8 cellular contexts compared by ENCODE assay signal in genomic region chr6:31580446-31580755, GRCh38. TPM values are rescaled to one million over a fixed set of nuclear protein-coding genes. Genes with fewer than 3 reads are reported as not detected.
DNase-seq lines count a peak whose midpoint lies in the region; ATAC-seq and TF ChIP-seq lines count a peak whose summit lies in the region.

No MANE protein-coding gene starts in this region.

- intact Hi-C loops in Caco-2 (cut with micrococcal nuclease; ENCODE audit: unreplicated experiment): no loop called here
- intact Hi-C loops in OCI-LY7 (cut with micrococcal nuclease; ENCODE audit: unreplicated experiment): loop anchor here (10.0 kb wide), 1 partner anchor 176 kb away; the partner anchor contains the start of gene MICA
- intact Hi-C loops in esophagus muscularis mucosa (cut with DNase I): loop anchor here (5.0 kb wide), 1 partner anchor 33 kb away; the partner anchor contains the start of genes ATP6V1G2 and NFKBIL1

- H3K4me3 Mint-ChIP-seq in Caco-2 (ENCODE audit: unreplicated experiment): peak overlapping the region; percentile 97

- CTCF ChIA-PET in Caco-2 (lab: Charles Lee) (interaction anchor here (0.6 to 7.2 kb wide), 4 partner anchors 13 to 189 kb away, joined by 3 to 80 read pairs (median 4); partner anchors contain the start of gene NCR3), OCI-LY7 (lab: Charles Lee; ENCODE audit: unreplicated experiment) (interaction anchor here (1.3 to 4.4 kb wide), 2 partner anchors 17 to 32 kb away, joined by 3 to 27 read pairs; no protein-coding TSS in a partner anchor)

- H3K27me3 ChIP-seq in Caco-2 (replicated peaks; ENCODE audit: control insufficient read depth, insufficient read depth, low read length) (no peaks in the 10 kb centered on the region), esophagus muscularis mucosa (no peaks in the 10 kb centered on the region), parathyroid adenoma (ENCODE audit: control insufficient read depth, insufficient read depth, low read length) (no peaks in the 10 kb centered on the region)

- H3K36me3 ChIP-seq in Caco-2 (ENCODE audit: control insufficient read depth, insufficient read depth, low read length) (no peaks in the 10 kb centered on the region), OCI-LY7 (ENCODE audit: insufficient read depth, low read length) (peaks cover 13% of the 10 kb centered on the region; the same call in 1 of the 2 replicates), esophagus muscularis mucosa (no peaks in the 10 kb centered on the region), parathyroid adenoma (ENCODE audit: control insufficient read depth, insufficient read depth, low read length) (no peaks in the 10 kb centered on the region)

- no peak overlapping the region for H3K9ac ChIP-seq in parathyroid adenoma

- peaks cover 5% of the 10 kb centered on the region for H3K36me3 Mint-ChIP-seq in Caco-2 (ENCODE audit: insufficient read depth, unreplicated experiment)

- H3K9me3 ChIP-seq in Caco-2 (no peaks in the 10 kb centered on the region), OCI-LY7 (ENCODE audit: low read length) (no peaks in the 10 kb centered on the region), esophagus muscularis mucosa (no peaks in the 10 kb centered on the region), parathyroid adenoma (ENCODE audit: control insufficient read depth, low read length) (no peaks in the 10 kb centered on the region)

- H3K4me3 ChIP-seq in Caco-2 (ENCODE audit: low read depth, low read length) (peak overlapping the region; percentile 80), OCI-LY7 (ENCODE audit: low read depth, low read length, poor library complexity, severe bottlenecking) (peak overlapping the region; percentile 87), esophagus muscularis mucosa (peak overlapping the region; percentile 67 to 86 (median 70)), parathyroid adenoma (ENCODE audit: low read depth, low read length) (peak overlapping the region; percentile 85)

- H3K4me1 ChIP-seq in Caco-2 (peaks cover 3% of the 10 kb centered on the region; the same call in 1 of the 2 replicates), OCI-LY7 (ENCODE audit: insufficient read depth, low read length, poor library complexity, severe bottlenecking) (peaks cover 78% of the 10 kb centered on the region), esophagus muscularis mucosa (peaks cover 17 to 25% (median 22%) of the 10 kb centered on the region in 4 donors), parathyroid adenoma (no peaks in the 10 kb centered on the region)

- TF ChIP-seq CTCF in Caco-2 (IDR thresholded peaks at IDR 0.05; ENCODE audit: insufficient read depth in 1 of 2, low read depth in 1 of 2, low read length in 1 of 2, severe bottlenecking in 1 of 2, unreplicated experiment in 1 of 2) (no peak), OCI-LY7 (conservative IDR thresholded peaks at IDR 0.05; ENCODE audit: low read length) (no peak), esophagus muscularis mucosa (IDR thresholded peaks at IDR 0.05) (no peak), parathyroid adenoma (IDR thresholded peaks at IDR 0.05) (no peak)

- no peaks in the 10 kb centered on the region for H3K27me3 Mint-ChIP-seq in Caco-2 (ENCODE audit: insufficient read depth, unreplicated experiment)

- peaks cover 18% of the 10 kb centered on the region for H3K4me1 Mint-ChIP-seq in Caco-2 (ENCODE audit: low read depth, unreplicated experiment)

- no peak overlapping the region for H2AFZ ChIP-seq in OCI-LY7 (ENCODE audit: low read length)
- H2AFZ ChIP-seq in parathyroid adenoma: peak overlapping the region; percentile 99

- no peaks in the 10 kb centered on the region for H4K20me1 ChIP-seq in OCI-LY7 (ENCODE audit: insufficient read depth, low read length)

- H3K27ac Mint-ChIP-seq in Caco-2 (ENCODE audit: unreplicated experiment): no peak overlapping the region

- TF ChIP-seq POLR2A in esophagus muscularis mucosa (IDR thresholded peaks at IDR 0.05; ENCODE audit: low read depth): no peak

- no peaks in the 10 kb centered on the region for H3K9me2 ChIP-seq in OCI-LY7 (ENCODE audit: insufficient read depth, low read length)

- H3K79me2 ChIP-seq in OCI-LY7 (ENCODE audit: insufficient read depth, low read depth, low read length) (peaks cover 15% of the 10 kb centered on the region; the same call in 1 of the 2 replicates), parathyroid adenoma (no peaks in the 10 kb centered on the region)

- ATAC-seq in GM21381 (IDR thresholded peaks at IDR 0.05; ENCODE audit: unreplicated experiment) (no peak), GM19328 (IDR thresholded peaks at IDR 0.05; ENCODE audit: unreplicated experiment) (no peak)

- H3K9me3 Mint-ChIP-seq in Caco-2 (ENCODE audit: unreplicated experiment): no peaks in the 10 kb centered on the region

- no peak overlapping the region for H3K27ac ChIP-seq in OCI-LY7 (ENCODE audit: low read depth, low read length, poor library complexity, severe bottlenecking)
- H3K27ac ChIP-seq in esophagus muscularis mucosa (replicated peaks in 1 of 4): peak overlapping the region; percentile 77 to 84 (median 80)
- H3K27ac ChIP-seq in parathyroid adenoma: no peak overlapping the region
- no peak overlapping the region for H3K27ac ChIP-seq in caudate nucleus (ENCODE audit: low read depth, low read length)

- WGBS in esophagus muscularis mucosa: 42% methylated on average over 13 of the region's 13 CpGs

- no peak for TF ChIP-seq EP300 in esophagus muscularis mucosa (IDR thresholded peaks at IDR 0.05)

- H3K4me2 ChIP-seq in OCI-LY7 (ENCODE audit: low read length): peak overlapping the region; percentile 88
- peak overlapping the region; percentile 84 for H3K4me2 ChIP-seq in parathyroid adenoma (ENCODE audit: low read length)

- POLR2A ChIA-PET in Caco-2 (lab: Charles Lee): interaction anchor here (1.4 kb wide), 1 partner anchor 39 kb away, joined by 6 read pairs; the partner anchor contains the start of gene DDX39B
- POLR2A ChIA-PET in OCI-LY7 (lab: Charles Lee): interaction anchor here (0.8 to 6.0 kb wide), 4 partner anchors 11 to 63 kb away, joined by 3 to 49 read pairs (median 6); no protein-coding TSS in a partner anchor

- BruUV-seq in Caco-2 (replicated peaks; lab: Mats Ljungman, UMichigan) (no TSS peak), OCI-LY7 (replicated peaks; lab: Mats Ljungman, UMichigan) (no TSS peak)

- no peak for DNase-seq in Caco-2
- no peak for DNase-seq in OCI-LY7 (ENCODE audit: low spot score)
- DNase-seq in esophagus muscularis mucosa (ENCODE audit: extremely low spot score): no peak
- no peak for DNase-seq in caudate nucleus (lab: John Stamatoyannopoulos, UW)
- DNase-seq in SIG-M5 treated with dmso at 0.1 percent for 504 hours (lab: John Stamatoyannopoulos, UW; ENCODE audit: unreplicated experiment): no peak

RNA-seq across cellular contexts. Expression of gene LTB, which starts 1.8 kb away (rescaled TPM):
- total RNA-seq in Caco-2 (2022) (not detected in 2 replicates), OCI-LY7 (2022) (36.9 and 39.2 TPM in 2 replicates), esophagus muscularis mucosa (1 to 10 TPM in 1 of 4 donors, under 1 TPM in 1, not detected in 2; 0.57 to 1.5 TPM)
- total RNA-seq in OCI-LY7 (2014; rRNA removed; shearing (Covaris generic)): 36.5 and 46.8 TPM in 2 replicates

RNA-seq across cellular contexts. Expression of gene TNF, which starts 5.0 kb away (rescaled TPM):
- total RNA-seq in Caco-2 (2022) (not detected in 2 replicates), OCI-LY7 (2022) (2.5 TPM in 2 replicates), esophagus muscularis mucosa (1 to 10 TPM in 1 of 4 donors, under 1 TPM in 1, not detected in 2; 0.17 to 1.5 TPM)
- total RNA-seq in OCI-LY7 (2014; rRNA removed; shearing (Covaris generic)): 1.7 and 3.5 TPM in 2 replicates

RNA-seq across cellular contexts. Expression of gene LST1, which starts 5.7 kb away (rescaled TPM):
- total RNA-seq in Caco-2 (2022) (not detected in 2 replicates), OCI-LY7 (2022) (4.2 and 4.9 TPM in 2 replicates), esophagus muscularis mucosa (1 to 10 TPM; 1.9 to 9.3 (median 6.8) TPM)
- total RNA-seq in OCI-LY7 (2014; rRNA removed; shearing (Covaris generic)): 1.2 and 3.0 TPM in 2 replicates

RNA-seq across cellular contexts. Expression of gene LTA, which starts 8.3 kb away (rescaled TPM):
- total RNA-seq in Caco-2 (2022): not detected in 2 replicates
- total RNA-seq in OCI-LY7 (2014; rRNA removed; shearing (Covaris generic)): 0.98 and 1.1 TPM in 2 replicates
- total RNA-seq in OCI-LY7 (2022): 4.1 and 4.3 TPM in 2 replicates
- not detected for total RNA-seq in esophagus muscularis mucosa

RNA-seq across cellular contexts. Expression of gene NCR3, which starts 12.4 kb away (rescaled TPM):
- total RNA-seq in Caco-2 (2022) (not detected in 2 replicates), OCI-LY7 (2022) (0.74 and 2.0 TPM in 2 replicates), esophagus muscularis mucosa (not detected)
- total RNA-seq in OCI-LY7 (2014; rRNA removed; shearing (Covaris generic)): 1.6 TPM in 1 of 2 replicates, not detected in the other

Comparison
In these comparisons a context has a peak if more than half of its experiments do, and no peak if none do; other contexts are left out.
1. H3K27ac ChIP-seq: peak in esophagus muscularis mucosa (4 of 4); none in OCI-LY7 (single experiment), parathyroid adenoma (single experiment) and caudate nucleus (single experiment).
2. RNA of gene LTB, which starts 1.8 kb away (total RNA-seq): 36.5 to 46.8 TPM in OCI-LY7; 0.57 to 1.5 TPM in esophagus muscularis mucosa and not detected in Caco-2; every median in the first group is over 10 times any median in the second.
3. Peak in every context shown above with its lines, with median percentiles within 50 percentile points of each other: H3K4me3 ChIP-seq.